ENCODE assay signal across 8 cellular contexts in the genomic region with DNA sequence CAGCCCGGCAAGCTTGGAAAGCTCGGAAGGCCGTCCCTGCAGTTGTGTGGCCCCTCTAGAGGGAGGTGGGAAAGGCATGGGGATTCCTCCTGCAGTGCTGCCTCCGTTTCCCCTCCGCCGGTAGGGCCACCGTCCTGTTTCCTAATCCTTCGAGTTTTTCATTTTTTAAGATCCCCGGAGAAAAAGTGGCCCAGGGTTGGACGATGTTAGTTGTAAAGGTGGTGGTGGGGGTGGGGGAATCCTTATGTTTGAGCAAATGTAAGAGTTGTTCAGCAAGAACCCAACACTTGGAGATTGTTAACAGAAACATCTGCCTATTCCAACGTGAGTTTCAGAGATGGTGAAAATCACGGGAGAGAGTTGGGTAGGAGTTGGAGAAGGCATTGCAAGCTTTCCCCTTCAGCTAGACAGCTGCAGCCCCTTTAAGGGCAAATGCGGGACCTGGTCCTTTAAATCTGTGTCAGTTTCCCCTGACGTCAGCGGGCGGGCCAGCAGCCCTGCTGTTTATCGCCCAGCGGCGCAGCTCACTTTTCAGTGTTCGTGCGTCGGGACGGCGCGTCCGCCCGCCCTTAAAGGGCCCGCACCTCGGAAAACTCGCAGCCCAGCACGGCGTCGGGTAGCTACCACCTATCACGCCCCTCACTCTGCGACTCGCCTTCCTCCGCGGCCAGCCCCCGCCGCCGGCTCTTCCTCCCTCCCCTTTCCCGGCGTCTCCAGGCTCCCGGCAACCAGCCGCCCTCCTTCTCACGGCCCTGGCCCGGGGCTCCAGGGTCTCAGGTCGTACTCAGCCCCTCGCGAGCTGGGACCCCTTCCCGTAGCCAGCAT. TPM values are rescaled to one million over a fixed set of nuclear protein-coding genes. Genes with fewer than 3 reads are reported as not detected.
DNase-seq lines count a peak whose midpoint lies in the region; ATAC-seq and TF ChIP-seq lines count a peak whose summit lies in the region.

Gene SIDT2, plus strand, starts transcription at position 534 of the 825 bp plus-strand sequence. CDS start 521 bp downstream, outside the sequence.

- no peaks in the 10 kb centered on the region for H3K9me3 ChIP-seq in Karpas-422 (ENCODE audit: low read length)
- H3K9me3 ChIP-seq in esophagus squamous epithelium: no peaks in the 10 kb centered on the region

- no peaks in the 10 kb centered on the region for H4K20me1 ChIP-seq in Karpas-422 (ENCODE audit: insufficient read depth, low read depth, low read length)

- H3K79me2 ChIP-seq in Karpas-422 (ENCODE audit: low read length): 0 out of 2 replicates have a peak, but pooled peaks cover 3% of the 10 kb centered on the region

- peak; percentile 90 for ATAC-seq in GM21786 (IDR thresholded peaks at IDR 0.05; ENCODE audit: unreplicated experiment)

- H3K4me1 ChIP-seq in Karpas-422 (ENCODE audit: low read length) (peaks cover 23% of the 10 kb centered on the region), esophagus squamous epithelium (peaks cover 16 to 43% (median 30%) of the 10 kb centered on the region in 3 donors)

- no peak for TF ChIP-seq CTCF in esophagus squamous epithelium (IDR thresholded peaks at IDR 0.05)

- no peaks in the 10 kb centered on the region for H3K27me3 ChIP-seq in Karpas-422 (ENCODE audit: low read length)
- no peaks in the 10 kb centered on the region for H3K27me3 ChIP-seq in esophagus squamous epithelium

- H3K9me2 ChIP-seq in Karpas-422 (replicated peaks; ENCODE audit: insufficient read depth, low read length): no peaks in the 10 kb centered on the region

- DNase-seq in DMS79 (lab: John Stamatoyannopoulos, UW) (peak; percentile 89), Karpas-422 (peak; percentile 92), RKO (ENCODE audit: low spot score) (peak; percentile 91), activated T-helper 1 cell treated with Interleukin-2 at 50 U/mL for 16 hours (ENCODE audit: low read depth) (peak; percentile 80), esophagus squamous epithelium (lab: John Stamatoyannopoulos, UW) (peak; percentile 57), myocyte (ENCODE audit: low read depth) (peak; percentile 95)
- peak; percentile 76 to 90 for DNase-seq in stimulated activated CD8-positive, alpha-beta memory T cell treated with anti-CD3 and anti-CD28 coated beads, Interleukin-7, amount 100 ng/mL, for 48 hours (ENCODE audit: extremely low read depth in 1 of 2, low read depth in 1 of 2)

- H2AFZ ChIP-seq in Karpas-422 (ENCODE audit: low read length): no peak within 1 kb of the TSS

- H3K27ac ChIP-seq in Karpas-422 (ENCODE audit: low read length): peak within 1 kb of the TSS; percentile 52
- peak within 1 kb of the TSS; percentile 87 to 98 (median 96) for H3K27ac ChIP-seq in esophagus squamous epithelium

- H3K4me3 ChIP-seq in Karpas-422 (ENCODE audit: low read length): peak within 1 kb of the TSS; percentile 78
- peak within 1 kb of the TSS; percentile 53 to 99 (median 90) for H3K4me3 ChIP-seq in esophagus squamous epithelium

- H3K36me3 ChIP-seq in Karpas-422 (ENCODE audit: insufficient read depth, low read length) (no peaks in the 10 kb centered on the region), esophagus squamous epithelium (peaks cover 0 to 21% (median 6%) of the 10 kb centered on the region in 3 donors)

- H3K4me2 ChIP-seq in Karpas-422 (ENCODE audit: low read depth, low read length, poor library complexity, severe bottlenecking): peak within 1 kb of the TSS; percentile 84

- peak within 1 kb of the TSS; percentile 77 for H3K9ac ChIP-seq in Karpas-422 (ENCODE audit: low read length)

- intact Hi-C loops in esophagus squamous epithelium (cut with DNase I): no loop called here

- peak in 3 of 4 donors; percentile 87 to 97 (median 97) for TF ChIP-seq POLR2A in esophagus squamous epithelium (IDR thresholded peaks at IDR 0.05)

- WGBS in esophagus squamous epithelium, 2 donors: 1 to 3% methylated on average over 28 to 35 of the region's 51 CpGs

RNA-seq across cellular contexts. Expression of gene SIDT2, which starts in this region (rescaled TPM):
- total RNA-seq in Karpas-422 (2014; rRNA removed; shearing (Covaris generic); ENCODE audit: low replicate concordance): 18.6 and 30.6 TPM in 2 replicates
- total RNA-seq in esophagus squamous epithelium (10 to 100 TPM in 2 of 4 donors, 1 to 10 TPM in 2; 6.9 to 20.0 (median 9.4) TPM), myocyte (24.7 and 39.6 TPM in 2 replicates)
- polyA plus RNA-seq in myocyte (2012): 70.3 TPM

Comparison
In these comparisons a context has a peak if more than half of its experiments do, and no peak if none do; other contexts are left out.
1. Peak in every context shown above with its lines: DNase-seq, ATAC-seq, H3K4me3 ChIP-seq and H3K27ac ChIP-seq.